Comparison of ENCODE assay signal across 11 cellular contexts in genomic region chr14:23353433-23353780, GRCh38. TPM values are rescaled to one million over a fixed set of nuclear protein-coding genes. Genes with fewer than 3 reads are reported as not detected.
DNase-seq lines count a peak whose midpoint lies in the region; ATAC-seq and TF ChIP-seq lines count a peak whose summit lies in the region.
"Had no signal": no experiment of that assay in that cellular context is flagged by ENCODE, and none has a peak within 500 bp of the region (broad histone marks: within the 10 kb centered on the region; RNA-seq: fewer than 3 reads in every experiment).

No MANE protein-coding gene starts in this region.

- H3K36me3 ChIP-seq in tibial nerve (peaks cover 0 to 31% (median 0%) of the 10 kb centered on the region in 3 donors), testis (ENCODE audit: low read depth, missing control alignments) (no peaks in the 10 kb centered on the region)
- H3K36me3 ChIP-seq: right lobe of liver had no signal

- peaks cover 8% of the 10 kb centered on the region for H3K4me1 Mint-ChIP-seq in activated T-cell treated with anti-CD3 and anti-CD28 coated beads, Interleukin-2, amount 50 U/mL, for 72 hours (ENCODE audit: low read depth)
- H3K4me1 Mint-ChIP-seq in activated naive CD8-positive, alpha-beta T cell treated with anti-CD3 and anti-CD28 coated beads for 36 hours = peaks cover 6% of the 10 kb centered on the region
- H3K4me1 Mint-ChIP-seq in memory B cell = peaks cover 7% of the 10 kb centered on the region

- no peak overlapping the region for H3K27ac Mint-ChIP-seq in activated T-cell treated with anti-CD3 and anti-CD28 coated beads, Interleukin-2, amount 50 U/mL, for 72 hours
- no peak overlapping the region for H3K27ac Mint-ChIP-seq in activated naive CD8-positive, alpha-beta T cell treated with anti-CD3 and anti-CD28 coated beads for 36 hours
- no peak overlapping the region for H3K27ac Mint-ChIP-seq in memory B cell

- intact Hi-C loops in testis (cut with DNase I; ENCODE audit: low total_unique reads) = no loop called here

- H3K9me3 ChIP-seq in tibial nerve (no peaks in the 10 kb centered on the region), testis (no peaks in the 10 kb centered on the region)
- H3K9me3 ChIP-seq: right lobe of liver had no signal

- H3K27ac ChIP-seq in tibial nerve = peak overlapping the region; percentile 43 to 89 (median 82)
- H3K27ac ChIP-seq in testis = no peak overlapping the region
- H3K27ac ChIP-seq: right lobe of liver, SK-N-MC had no signal

- no peak for TF ChIP-seq EP300 in tibial nerve (IDR thresholded peaks at IDR 0.05)

- 70 to 75% methylated on average over 5 of the region's 5 CpGs for WGBS in tibial nerve, 2 donors
- 70 to 79% methylated on average over 5 of the region's 5 CpGs for WGBS in testis, 2 donors

- peaks cover 0 to 4% of the 10 kb centered on the region in 2 donors for H3K27me3 ChIP-seq in tibial nerve
- H3K27me3 ChIP-seq in testis = no peaks in the 10 kb centered on the region

- ATAC-seq in activated T-cell treated with anti-CD3 and anti-CD28 coated beads, Interleukin-2, amount 50 U/mL, for 72 hours (replicated peaks in 1 of 2) = no peak
- ATAC-seq in memory B cell (ENCODE audit: low read depth) (no peak), HG03354 (IDR thresholded peaks at IDR 0.05; ENCODE audit: poor library complexity, severe bottlenecking, unreplicated experiment) (no peak)

- no peak for TF ChIP-seq POLR2A in tibial nerve (IDR thresholded peaks at IDR 0.05)
- no peak for TF ChIP-seq POLR2A in testis (IDR thresholded peaks at IDR 0.05)

- no peak for DNase-seq in activated T-cell treated with anti-CD3 and anti-CD28 coated beads, Interleukin-2, amount 50 U/mL, for 72 hours
- no peak for DNase-seq in activated T-cell treated with anti-CD3 and anti-CD28 coated beads, Interleukin-2, amount 50 U/mL, for 48 hours
- DNase-seq in activated naive CD8-positive, alpha-beta T cell treated with anti-CD3 and anti-CD28 coated beads for 36 hours = no peak
- no peak for DNase-seq in memory B cell (ENCODE audit: low spot score in 2 of 2)
- DNase-seq in tibial nerve (ENCODE audit: low spot score in 2 of 2) = no peak
- no peak for DNase-seq in GM20000 (ENCODE audit: low spot score)
- no peak for DNase-seq in testis
- DNase-seq: NK-92 treated with Interleukin-12 subunit alpha and Interleukin-12 subunit beta, amount 100 ng/mL, for 24 hours had no signal

- peaks cover 0 to 3% of the 10 kb centered on the region in 2 donors for H3K9me3 Mint-ChIP-seq in activated T-cell treated with anti-CD3 and anti-CD28 coated beads, Interleukin-2, amount 50 U/mL, for 72 hours
- no peaks in the 10 kb centered on the region for H3K9me3 Mint-ChIP-seq in activated naive CD8-positive, alpha-beta T cell treated with anti-CD3 and anti-CD28 coated beads for 36 hours
- H3K9me3 Mint-ChIP-seq in memory B cell = no peaks in the 10 kb centered on the region

- H3K4me3 ChIP-seq in tibial nerve (no peak overlapping the region), testis (no peak overlapping the region)

- no peak for TF ChIP-seq CTCF in tibial nerve (IDR thresholded peaks at IDR 0.05)
- no peak for TF ChIP-seq CTCF in GM20000 (IDR thresholded peaks at IDR 0.05; ENCODE audit: extremely low read depth, missing control alignments)
- TF ChIP-seq CTCF in testis (IDR thresholded peaks at IDR 0.05) = no peak

- peaks cover 28% of the 10 kb centered on the region for H3K27me3 Mint-ChIP-seq in activated T-cell treated with anti-CD3 and anti-CD28 coated beads, Interleukin-2, amount 50 U/mL, for 72 hours (ENCODE audit: low read depth)
- peaks cover 23% of the 10 kb centered on the region for H3K27me3 Mint-ChIP-seq in activated naive CD8-positive, alpha-beta T cell treated with anti-CD3 and anti-CD28 coated beads for 36 hours
- H3K27me3 Mint-ChIP-seq in memory B cell = peaks cover 44% of the 10 kb centered on the region

- H3K4me1 ChIP-seq in tibial nerve (peaks cover 0 to 28% (median 19%) of the 10 kb centered on the region in 4 donors), testis (peaks cover 5% of the 10 kb centered on the region)

- no peaks in the 10 kb centered on the region for H3K36me3 Mint-ChIP-seq in activated T-cell treated with anti-CD3 and anti-CD28 coated beads, Interleukin-2, amount 50 U/mL, for 72 hours (ENCODE audit: insufficient read depth in 2 of 2)
- H3K36me3 Mint-ChIP-seq in activated naive CD8-positive, alpha-beta T cell treated with anti-CD3 and anti-CD28 coated beads for 36 hours = peaks cover 2% of the 10 kb centered on the region
- H3K36me3 Mint-ChIP-seq in memory B cell = peaks cover 3% of the 10 kb centered on the region

- peak overlapping the region; percentile 79 to 81 for H3K4me3 Mint-ChIP-seq in activated T-cell treated with anti-CD3 and anti-CD28 coated beads, Interleukin-2, amount 50 U/mL, for 72 hours
- H3K4me3 Mint-ChIP-seq in activated naive CD8-positive, alpha-beta T cell treated with anti-CD3 and anti-CD28 coated beads for 36 hours = peak overlapping the region; percentile 73
- H3K4me3 Mint-ChIP-seq in memory B cell = peak overlapping the region; percentile 67

RNA-seq across cellular contexts. Expression of gene SLC22A17, which starts 0.7 kb away (rescaled TPM):
- 1 to 10 TPM; 6.3 to 8.6 TPM for total RNA-seq in activated T-cell treated with anti-CD3 and anti-CD28 coated beads, Interleukin-2, amount 50 U/mL, for 72 hours
- 1 to 10 TPM; 2.2 to 2.9 TPM for total RNA-seq in activated naive CD8-positive, alpha-beta T cell treated with anti-CD3 and anti-CD28 coated beads for 36 hours
- total RNA-seq in tibial nerve (10 to 100 TPM; 55.9 to 91.0 (median 58.3) TPM), testis (10 to 100 TPM; 56.6 to 93.8 TPM)
- 37.3 TPM for polyA plus RNA-seq in testis (ENCODE audit: insufficient read depth, low read depth, low replicate concordance)

RNA-seq across cellular contexts. Expression of gene EFS, which starts 11.6 kb away (rescaled TPM):
- under 1 TPM in 1 of 2 donors, not detected in 1; 0.19 TPM for total RNA-seq in activated T-cell treated with anti-CD3 and anti-CD28 coated beads, Interleukin-2, amount 50 U/mL, for 72 hours
- not detected for total RNA-seq in activated naive CD8-positive, alpha-beta T cell treated with anti-CD3 and anti-CD28 coated beads for 36 hours
- total RNA-seq in tibial nerve = 10 to 100 TPM; 31.4 to 38.2 (median 34.2) TPM
- total RNA-seq in testis = 10 to 100 TPM in 1 of 2 donors, 1 to 10 TPM in 1; 7.6 to 10.3 TPM
- 10.5 TPM for polyA plus RNA-seq in testis (ENCODE audit: insufficient read depth, low read depth, low replicate concordance)

RNA-seq across cellular contexts. Expression of gene IL25, which starts 19.2 kb away (rescaled TPM):
- total RNA-seq in activated T-cell treated with anti-CD3 and anti-CD28 coated beads, Interleukin-2, amount 50 U/mL, for 72 hours = not detected
- total RNA-seq in activated naive CD8-positive, alpha-beta T cell treated with anti-CD3 and anti-CD28 coated beads for 36 hours = not detected
- total RNA-seq in tibial nerve (not detected), testis (under 1 TPM; 0.39 to 0.68 TPM)
- polyA plus RNA-seq in testis (ENCODE audit: insufficient read depth, low read depth, low replicate concordance) = 0.83 TPM
- total RNA-seq: right lobe of liver had no signal

RNA-seq across cellular contexts. Expression of gene CMTM5, which starts 23.4 kb away (rescaled TPM):
- under 1 TPM in 1 of 2 donors, not detected in 1; 0.30 TPM for total RNA-seq in activated T-cell treated with anti-CD3 and anti-CD28 coated beads, Interleukin-2, amount 50 U/mL, for 72 hours
- not detected for total RNA-seq in activated naive CD8-positive, alpha-beta T cell treated with anti-CD3 and anti-CD28 coated beads for 36 hours
- total RNA-seq in tibial nerve (10 to 100 TPM; 10.8 to 31.5 (median 18.3) TPM), testis (under 1 TPM; 0.55 to 0.81 TPM)
- polyA plus RNA-seq in testis (ENCODE audit: insufficient read depth, low read depth, low replicate concordance) = 0.84 TPM

RNA-seq across cellular contexts. Expression of gene PABPN1, which starts 32.1 kb away (rescaled TPM):
- 100 to 1,000 TPM; 188 to 189 TPM for total RNA-seq in activated T-cell treated with anti-CD3 and anti-CD28 coated beads, Interleukin-2, amount 50 U/mL, for 72 hours
- total RNA-seq in activated naive CD8-positive, alpha-beta T cell treated with anti-CD3 and anti-CD28 coated beads for 36 hours = 100 to 1,000 TPM; 280 to 289 TPM
- total RNA-seq in tibial nerve (10 to 100 TPM; 52.1 to 80.8 (median 64.5) TPM), testis (100 to 1,000 TPM; 194 TPM)
- 222 TPM for polyA plus RNA-seq in testis (ENCODE audit: insufficient read depth, low read depth, low replicate concordance)

Comparison
In these comparisons a context has a peak if more than half of its experiments do, and no peak if none do; other contexts are left out.
1. H3K27ac ChIP-seq: peak in tibial nerve (4 of 4); none in testis (0 of 2).
2. RNA of gene SLC22A17, which starts 0.7 kb away (total RNA-seq): 56.6 to 93.8 TPM in testis and 55.9 to 91.0 TPM in tibial nerve; 6.3 to 8.6 TPM in activated T-cell treated with anti-CD3 and anti-CD28 coated beads, Interleukin-2, amount 50 U/mL, for 72 hours and 2.2 to 2.9 TPM in activated naive CD8-positive, alpha-beta T cell treated with anti-CD3 and anti-CD28 coated beads for 36 hours; every median in the first group is over 4 times any median in the second.
3. RNA of gene EFS, which starts 11.6 kb away (total RNA-seq): 31.4 to 38.2 TPM in tibial nerve and 7.6 to 10.3 TPM in testis; 0.19 TPM in activated T-cell treated with anti-CD3 and anti-CD28 coated beads, Interleukin-2, amount 50 U/mL, for 72 hours and not detected in activated naive CD8-positive, alpha-beta T cell treated with anti-CD3 and anti-CD28 coated beads for 36 hours; every median in the first group is over 4 times any median in the second.
4. Peak in every context shown above with its lines, with median percentiles within 50 percentile points of each other: H3K4me3 Mint-ChIP-seq.